Comparison of ENCODE assay signal across 30 cellular contexts in the genomic region with DNA sequence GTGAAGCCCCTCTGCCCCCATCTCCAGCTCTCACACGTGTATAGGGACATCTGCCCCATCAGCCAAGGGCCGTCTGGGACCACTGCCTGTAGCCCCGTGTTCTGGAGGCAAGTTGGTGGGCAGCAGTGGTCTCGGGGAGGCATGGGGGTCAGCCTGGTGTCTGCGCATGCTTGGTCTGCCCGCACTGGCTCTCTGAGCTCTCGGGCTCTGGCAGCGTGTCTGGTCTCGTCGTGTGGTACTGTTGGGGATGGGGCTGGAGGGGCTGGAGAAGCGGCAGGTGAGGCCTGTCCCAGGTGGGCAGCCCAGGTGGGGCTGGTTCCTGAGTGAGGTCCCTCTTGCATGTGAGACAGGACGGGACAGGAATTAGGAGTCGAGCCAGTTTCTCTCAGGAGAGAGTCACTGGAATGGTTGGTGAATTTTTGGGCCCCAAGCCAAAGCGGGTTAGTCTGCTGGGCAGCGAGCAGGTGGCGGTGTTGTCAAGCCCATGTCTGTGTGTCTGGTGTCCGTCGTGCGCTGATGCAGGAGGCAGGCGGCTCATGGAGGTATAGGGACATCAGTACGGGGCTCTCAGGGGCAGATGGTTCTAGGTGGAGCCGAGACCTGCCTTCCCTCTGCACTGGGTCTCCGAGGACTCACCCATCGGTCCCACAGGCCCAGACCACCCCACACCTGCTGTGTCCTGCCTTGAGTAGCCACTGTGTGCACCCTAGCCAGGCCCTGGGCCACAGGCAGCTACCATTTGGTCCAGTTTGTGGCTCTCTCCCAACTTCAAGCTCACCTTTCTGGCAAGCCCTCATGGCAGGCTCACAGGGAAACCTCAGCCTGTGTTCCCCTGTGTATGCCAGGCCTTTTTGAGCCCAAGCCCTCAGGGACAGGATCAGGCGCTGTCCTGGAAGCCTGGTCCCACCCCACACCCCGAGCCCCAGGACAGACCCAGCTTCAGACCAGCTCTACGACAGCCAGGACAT. TPM values are rescaled to one million over a fixed set of nuclear protein-coding genes. Genes with fewer than 3 reads are reported as not detected.
DNase-seq lines count a peak whose midpoint lies in the region; ATAC-seq, FAIRE-seq and TF ChIP-seq lines count a peak whose summit lies in the region.
"Had no signal": no experiment of that assay in that cellular context is flagged by ENCODE, and none has a peak within 500 bp of the region (broad histone marks: within the 10 kb centered on the region; RNA-seq: fewer than 3 reads in every experiment).

No MANE protein-coding gene starts in this region.

- H3K36me3 Mint-ChIP-seq in astrocyte (ENCODE audit: low read depth, unreplicated experiment) (peaks cover 4% of the 10 kb centered on the region), osteocyte (ENCODE audit: unreplicated experiment) (no peaks in the 10 kb centered on the region)
- H3K36me3 Mint-ChIP-seq: activated CD8-positive, alpha-beta memory T cell treated with anti-CD3 and anti-CD28 coated beads, Interleukin-2, amount 10 ng/mL, durations not matched to agents 7 days and 5 days; activated naive CD8-positive, alpha-beta T cell treated with anti-CD3 and anti-CD28 coated beads, Interleukin-2, amount 10 ng/mL, durations not matched to agents 7 days and 5 days had no signal

- no peaks in the 10 kb centered on the region for H3K9me3 Mint-ChIP-seq in astrocyte (ENCODE audit: unreplicated experiment)
- H3K9me3 Mint-ChIP-seq in osteocyte (ENCODE audit: unreplicated experiment), result no peaks in the 10 kb centered on the region
- H3K9me3 Mint-ChIP-seq: activated naive CD8-positive, alpha-beta T cell treated with anti-CD3 and anti-CD28 coated beads, Interleukin-2, amount 10 ng/mL, durations not matched to agents 7 days and 5 days; nephron; stimulated activated naive B cell treated with anti-CD40 and anti-IgM and Interleukin-4, amounts not matched to agents 10 μg/mL and 1 μg/mL and 100 μg/mL, for 72 hours; T-helper 2 cell treated with Interferon-gamma antibody and Interleukin-4, amounts not matched to agents 5 μg/mL and 100 μg/mL, for 36 hours had no signal

- no peaks in the 10 kb centered on the region for H3K4me1 Mint-ChIP-seq in astrocyte (ENCODE audit: low read depth, unreplicated experiment)
- H3K4me1 Mint-ChIP-seq in osteocyte (ENCODE audit: unreplicated experiment), result peaks cover 6% of the 10 kb centered on the region
- H3K4me1 Mint-ChIP-seq: activated CD8-positive, alpha-beta memory T cell treated with anti-CD3 and anti-CD28 coated beads, Interleukin-2, amount 10 ng/mL, durations not matched to agents 7 days and 5 days; activated naive CD8-positive, alpha-beta T cell treated with anti-CD3 and anti-CD28 coated beads, Interleukin-2, amount 10 ng/mL, durations not matched to agents 7 days and 5 days; nephron had no signal

- no peaks in the 10 kb centered on the region for H3K36me3 ChIP-seq in astrocyte (ENCODE audit: insufficient read depth, low read length)
- H3K36me3 ChIP-seq: colonic mucosa, thoracic aorta had no signal

- H3K4me2 ChIP-seq in astrocyte (ENCODE audit: low read length), result no peak overlapping the region

- H3K27me3 ChIP-seq in astrocyte (ENCODE audit: insufficient read depth, low read length), result no peaks in the 10 kb centered on the region
- peaks cover 40% of the 10 kb centered on the region for H3K27me3 ChIP-seq in foreskin keratinocyte
- H3K27me3 ChIP-seq: colonic mucosa had no signal

- no peaks in the 10 kb centered on the region for H3K9me3 ChIP-seq in astrocyte (ENCODE audit: insufficient read depth, low read depth, low read length)
- H3K9me3 ChIP-seq: colonic mucosa, thoracic aorta had no signal

- H3K27me3 Mint-ChIP-seq in astrocyte (ENCODE audit: low read depth, unreplicated experiment) (peaks cover 30% of the 10 kb centered on the region), osteocyte (ENCODE audit: unreplicated experiment) (no peaks in the 10 kb centered on the region)
- H3K27me3 Mint-ChIP-seq: activated CD8-positive, alpha-beta memory T cell treated with anti-CD3 and anti-CD28 coated beads, Interleukin-2, amount 10 ng/mL, durations not matched to agents 7 days and 5 days; progenitor cell of endocrine pancreas; stimulated activated naive B cell treated with anti-CD40 and anti-IgM and Interleukin-4, amounts not matched to agents 10 μg/mL and 1 μg/mL and 100 μg/mL, for 72 hours had no signal

- H4K20me1 ChIP-seq in astrocyte (ENCODE audit: insufficient read depth, low read length), result peaks cover 31% of the 10 kb centered on the region

- H3K27ac ChIP-seq in astrocyte (ENCODE audit: low read depth, low read length) (no peak overlapping the region), foreskin keratinocyte (no peak overlapping the region)
- H3K27ac ChIP-seq: C4-2B, colonic mucosa, SK-N-MC, thoracic aorta had no signal

- H3K27ac Mint-ChIP-seq in astrocyte (ENCODE audit: unreplicated experiment), result peak overlapping the region; percentile 34
- no peak overlapping the region for H3K27ac Mint-ChIP-seq in osteocyte (ENCODE audit: unreplicated experiment)
- H3K27ac Mint-ChIP-seq: activated CD8-positive, alpha-beta memory T cell treated with anti-CD3 and anti-CD28 coated beads, Interleukin-2, amount 10 ng/mL, durations not matched to agents 7 days and 5 days; activated naive CD8-positive, alpha-beta T cell treated with anti-CD3 and anti-CD28 coated beads, Interleukin-2, amount 10 ng/mL, durations not matched to agents 7 days and 5 days; nephron; progenitor cell of endocrine pancreas; stimulated activated naive B cell treated with anti-CD40 and anti-IgM and Interleukin-4, amounts not matched to agents 10 μg/mL and 1 μg/mL and 100 μg/mL, for 72 hours; T-helper 2 cell treated with Interferon-gamma antibody and Interleukin-4, amounts not matched to agents 5 μg/mL and 100 μg/mL, for 36 hours had no signal

- no peak for DNase-seq in D721Med (ENCODE audit: insufficient read length, low spot score)
- peak; percentile 32 for DNase-seq in NCI-H1105 treated with DMSO at 0.1 percent for 48 hours (lab: John Stamatoyannopoulos, UW)
- DNase-seq in astrocyte (ENCODE audit: low read depth), result no peak
- peak; percentile 48 to 74 for DNase-seq in foreskin keratinocyte
- DNase-seq in osteocyte (ENCODE audit: extremely low spot score, unreplicated experiment), result no peak
- DNase-seq in NCI-H2107 treated with DMSO at 0.1 percent for 48 hours (lab: John Stamatoyannopoulos, UW; ENCODE audit: unreplicated experiment), result no peak
- DNase-seq in SW480 (ENCODE audit: low spot score), result no peak
- no peak for DNase-seq in D341Med (ENCODE audit: low spot score)
- DNase-seq: activated CD4-positive, alpha-beta T cell treated with anti-CD3 and anti-CD28 coated beads for 1 hour; activated CD8-positive, alpha-beta memory T cell treated with anti-CD3 and anti-CD28 coated beads, Interleukin-2, amount 10 ng/mL, durations not matched to agents 7 days and 5 days; activated naive CD8-positive, alpha-beta T cell treated with anti-CD3 and anti-CD28 coated beads, Interleukin-2, amount 10 ng/mL, durations not matched to agents 7 days and 5 days; colonic mucosa; midbrain; NCI-H1417; NCI-H774; OCI-M1; stimulated activated CD4-positive, alpha-beta T cell treated with anti-CD3 and anti-CD28 coated beads, Interleukin-1b, Interleukin-23, amount 100 ng/mL, for 48 hours; stimulated activated naive B cell treated with anti-CD40 and anti-IgM and Interleukin-4, amounts not matched to agents 10 μg/mL and 1 μg/mL and 100 μg/mL, for 72 hours had no signal

- H3K79me2 ChIP-seq in astrocyte (ENCODE audit: insufficient read depth, low read length), result no peaks in the 10 kb centered on the region

- H2AFZ ChIP-seq in astrocyte (ENCODE audit: low read depth, low read length), result no peak overlapping the region

- H3K4me3 ChIP-seq in astrocyte (ENCODE audit: insufficient read depth, low read depth, low read length), result no peak overlapping the region
- H3K4me3 ChIP-seq: colonic mucosa, SK-N-MC, thoracic aorta had no signal

- FAIRE-seq in D721Med (lab: Jason Lieb, UNC) (no peak), astrocyte (lab: Jason Lieb, UNC) (no peak)
- FAIRE-seq: GM12891, GM19239, H1 had no signal

- peaks cover 14% of the 10 kb centered on the region for H3K4me1 ChIP-seq in astrocyte (ENCODE audit: insufficient read depth, low read length)
- no peaks in the 10 kb centered on the region for H3K4me1 ChIP-seq in foreskin keratinocyte
- H3K4me1 ChIP-seq: colonic mucosa had no signal

- H3K4me3 Mint-ChIP-seq in astrocyte (ENCODE audit: unreplicated experiment) (no peak overlapping the region), osteocyte (ENCODE audit: unreplicated experiment) (no peak overlapping the region)
- H3K4me3 Mint-ChIP-seq: activated CD8-positive, alpha-beta memory T cell treated with anti-CD3 and anti-CD28 coated beads, Interleukin-2, amount 10 ng/mL, durations not matched to agents 7 days and 5 days; activated naive CD8-positive, alpha-beta T cell treated with anti-CD3 and anti-CD28 coated beads, Interleukin-2, amount 10 ng/mL, durations not matched to agents 7 days and 5 days; nephron; stimulated activated naive B cell treated with anti-CD40 and anti-IgM and Interleukin-4, amounts not matched to agents 10 μg/mL and 1 μg/mL and 100 μg/mL, for 72 hours; T-helper 2 cell treated with Interferon-gamma antibody and Interleukin-4, amounts not matched to agents 5 μg/mL and 100 μg/mL, for 36 hours had no signal

- TF ChIP-seq CTCF in D721Med (IDR thresholded peaks at IDR 0.05; ENCODE audit: insufficient read depth, missing control alignments) (peak; percentile 8), astrocyte (IDR thresholded peaks at IDR 0.05; ENCODE audit: insufficient read depth, low read depth, low read length) (no peak), foreskin keratinocyte (conservative IDR thresholded peaks at IDR 0.05) (peak; percentile 58), osteocyte (IDR thresholded peaks at IDR 0.05) (no peak)

- no peak overlapping the region for H3K9ac ChIP-seq in astrocyte (ENCODE audit: low read length)

- ATAC-seq in foreskin keratinocyte, result peak; percentile 15
- ATAC-seq: activated CD8-positive, alpha-beta memory T cell treated with anti-CD3 and anti-CD28 coated beads, Interleukin-2, amount 10 ng/mL, durations not matched to agents 7 days and 5 days; left lobe of liver; stimulated activated naive B cell treated with anti-CD40 and anti-IgM and Interleukin-4, amounts not matched to agents 10 μg/mL and 1 μg/mL and 100 μg/mL, for 72 hours had no signal

RNA-seq across cellular contexts. Expression of gene COMP, which starts 18.2 kb away (rescaled TPM):
- total RNA-seq in astrocyte (1.7 and 2.3 TPM in 2 replicates), foreskin keratinocyte (not detected in 2 replicates), osteocyte (0.13 and 0.57 TPM in 2 replicates)
- not detected in 2 replicates for polyA plus RNA-seq in foreskin keratinocyte
- total RNA-seq: activated CD8-positive, alpha-beta memory T cell treated with anti-CD3 and anti-CD28 coated beads, Interleukin-2, amount 10 ng/mL, durations not matched to agents 7 days and 5 days; activated naive CD8-positive, alpha-beta T cell treated with anti-CD3 and anti-CD28 coated beads, Interleukin-2, amount 10 ng/mL, durations not matched to agents 7 days and 5 days; HT1080; left lobe of liver; LHCN-M2 had no signal

RNA-seq across cellular contexts. Expression of gene UPF1, which starts 58.9 kb away (rescaled TPM):
- total RNA-seq in astrocyte, result 48.6 and 57.8 TPM in 2 replicates
- 56.7 and 58.1 TPM in 2 replicates for total RNA-seq in foreskin keratinocyte
- 43.2 and 44.0 TPM in 2 replicates for polyA plus RNA-seq in foreskin keratinocyte
- 58.0 and 64.2 TPM in 2 replicates for total RNA-seq in osteocyte

Comparison
In these comparisons a context has a peak if more than half of its experiments do, and no peak if none do; other contexts are left out.
1. DNase-seq: peak in NCI-H1105 treated with DMSO at 0.1 percent for 48 hours (single experiment) and foreskin keratinocyte (2 of 2); none in D721Med (single experiment), astrocyte (single experiment), osteocyte (single experiment), NCI-H2107 treated with DMSO at 0.1 percent for 48 hours (single experiment), SW480 (single experiment) and D341Med (single experiment).
2. CTCF ChIP-seq: peak in D721Med (single experiment) and foreskin keratinocyte (single experiment); none in astrocyte (single experiment) and osteocyte (single experiment).